ENCODE assay signal across 14 cellular contexts in genomic region chr1:54927475-54928240, GRCh38. TPM values are rescaled to one million over a fixed set of nuclear protein-coding genes. Genes with fewer than 3 reads are reported as not detected.
DNase-seq lines count a peak whose midpoint lies in the region; ATAC-seq, FAIRE-seq and TF ChIP-seq lines count a peak whose summit lies in the region.
"Had no signal": no experiment of that assay in that cellular context is flagged by ENCODE, and none has a peak within 500 bp of the region (broad histone marks: within the 10 kb centered on the region; RNA-seq: fewer than 3 reads in every experiment).

No MANE protein-coding gene starts in this region.

- 53% methylated on average over 8 of the region's 8 CpGs for WGBS in HepG2 (ENCODE audit: low lambda C conversion rate)

- no peaks in the 10 kb centered on the region for H3K36me3 ChIP-seq in HepG2 (replicated peaks in 1 of 2; ENCODE audit: control insufficient read depth in 1 of 2, insufficient read depth in 2 of 2, low read length in 2 of 2)
- H3K36me3 ChIP-seq: BLaER1 treated with 17β-estradiol and CSF1 and Interleukin-3, amounts not matched to agents 10 nM and 100 nM; pancreas had no signal

- no peaks in the 10 kb centered on the region for H3K27me3 ChIP-seq in HepG2 (ENCODE audit: control insufficient read depth in 1 of 2, insufficient read depth in 2 of 2, low read length in 2 of 2)
- H3K27me3 ChIP-seq: BLaER1 treated with 17β-estradiol and CSF1 and Interleukin-3, amounts not matched to agents 10 nM and 100 nM; pancreas had no signal

- ATAC-seq in esophagus mucosa: peak; percentile 32
- no peak for ATAC-seq in HepG2
- no peak for ATAC-seq in GM19452 (IDR thresholded peaks at IDR 0.05; ENCODE audit: unreplicated experiment)
- ATAC-seq: HCT116 had no signal

- no peak overlapping the region for H3K4me3 ChIP-seq in HepG2 (replicated peaks in 1 of 3; ENCODE audit: insufficient read depth in 1 of 3, low read depth in 2 of 3, low read length in 3 of 3)
- H3K4me3 ChIP-seq: BLaER1 treated with 17β-estradiol and CSF1 and Interleukin-3, amounts not matched to agents 10 nM and 100 nM; pancreas had no signal

- 0 out of 2 replicates have a peak overlapping the region, but pooled peaks have one; percentile 2 for H3K9ac ChIP-seq in HepG2 (ENCODE audit: insufficient read depth, low read depth, low read length)
- H3K9ac ChIP-seq: BLaER1 treated with 17β-estradiol and CSF1 and Interleukin-3, amounts not matched to agents 10 nM and 100 nM had no signal

- no peak for TF ChIP-seq EP300 in HepG2 (IDR thresholded peaks at IDR 0.05; ENCODE audit: low read depth in 2 of 2, low read length in 2 of 2)
- TF ChIP-seq EP300 in HepG2 (CRISPR knock-in tag; IDR thresholded peaks at IDR 0.05; ENCODE audit: borderline replicate concordance): no peak

- no peak for TF ChIP-seq CTCF in HepG2 (CRISPR knock-in tag; IDR thresholded peaks at IDR 0.05)
- TF ChIP-seq CTCF in GM13976 (IDR thresholded peaks at IDR 0.05; ENCODE audit: borderline replicate concordance, control extremely low read depth, extremely low read depth, insufficient read depth, missing control alignments): no peak

- DNase-seq in COLO829 (ENCODE audit: low spot score): peak; percentile 50
- peak; percentile 71 for DNase-seq in RPMI8226
- DNase-seq in HepG2 (ENCODE audit: low spot score): no peak
- no peak for DNase-seq in GM13976 (ENCODE audit: low spot score)
- DNase-seq in posterior cingulate gyrus: no peak
- DNase-seq in LoVo (ENCODE audit: low spot score): no peak
- DNase-seq: activated CD4-positive, alpha-beta memory T cell treated with anti-CD3 and anti-CD28 coated beads, Interleukin-2, amount 10 ng/mL, durations not matched to agents 7 days and 5 days; activated naive CD8-positive, alpha-beta T cell treated with anti-CD3 and anti-CD28 coated beads, Interleukin-2, amount 10 ng/mL, durations not matched to agents 7 days and 5 days; pancreas had no signal

- no peak for FAIRE-seq in HepG2 (lab: Jason Lieb, UNC)
- FAIRE-seq: pancreas had no signal

- no peaks in the 10 kb centered on the region for H3K9me3 ChIP-seq in HepG2 (ENCODE audit: low read length)
- H3K9me3 ChIP-seq: pancreas had no signal

- peak overlapping the region; percentile 46 for H3K4me2 ChIP-seq in HepG2 (ENCODE audit: low read depth, low read length)

- peaks cover 50% of the 10 kb centered on the region for H3K4me1 ChIP-seq in HepG2 (ENCODE audit: insufficient read depth, low read length)
- H3K4me1 ChIP-seq: pancreas had no signal

- no peak for TF ChIP-seq POLR2A in HepG2 (IDR thresholded peaks at IDR 0.05; ENCODE audit: insufficient read depth in 1 of 2, low read depth in 2 of 2, low read length in 2 of 2)

- no TSS peak for BruUV-seq in HepG2 (replicated peaks; lab: Mats Ljungman, UMichigan)

- intact Hi-C loops in HepG2 (cut with micrococcal nuclease; ENCODE audit: unreplicated experiment) (no loop called here), posterior cingulate gyrus (cut with DNase I) (no loop called here)

- no peaks in the 10 kb centered on the region for H4K20me1 ChIP-seq in HepG2 (ENCODE audit: insufficient read depth, low read length)
- H4K20me1 ChIP-seq: BLaER1 treated with 17β-estradiol and CSF1 and Interleukin-3, amounts not matched to agents 10 nM and 100 nM had no signal

- TF ChIP-seq RAD21 in HepG2 (CRISPR knock-in tag; IDR thresholded peaks at IDR 0.05): no peak

- CTCF ChIA-PET in HepG2 (lab: Yijun Ruan, JAX; ENCODE audit: low intra/inter-chr PET ratio, low total read pairs): no interaction called here

- POLR2A ChIA-PET in HepG2 (lab: Yijun Ruan, JAX): interaction anchor here (1.2 to 4.1 kb wide), 3 partner anchors 40 to 44 kb away, joined by 3 to 17 read pairs (median 4); partner anchors contain the start of gene DHCR24

- H3K79me2 ChIP-seq in HepG2 (ENCODE audit: insufficient read depth, low read length): no peaks in the 10 kb centered on the region

- H3K27ac ChIP-seq in HepG2 (ENCODE audit: extremely low read length, insufficient read depth, low read length): no peak overlapping the region
- H3K27ac ChIP-seq: BLaER1 treated with 17β-estradiol and CSF1 and Interleukin-3, amounts not matched to agents 10 nM and 100 nM; pancreas had no signal

- in situ Hi-C loops in HepG2 (cut with HindIII; ENCODE audit: extremely low pct_ligation_motif_present, low pct_unique_long_range_greater_than_20kb) (no loop called here), GM13976 (cut with MboI; ENCODE audit: low sequenced_read_pairs, unreplicated experiment) (no loop called here)

- no peak overlapping the region for H2AFZ ChIP-seq in HepG2 (ENCODE audit: low read length)

RNA-seq across cellular contexts. Expression of gene DHCR24, which starts 40.7 kb away (rescaled TPM):
- 530 TPM for total RNA-seq in esophagus mucosa
- total RNA-seq in HepG2 (2016; rRNA removed; fragmentation: Illumina TruSeq; extraction: Trizol): 250 and 448 TPM in 2 replicates
- total RNA-seq in HepG2 (2016; cell fraction: cytosol; rRNA removed; fragmentation: Illumina TruSeq; extraction: Trizol; ENCODE audit: low read depth): 49.9 and 51.0 TPM in 2 replicates
- total RNA-seq in HepG2 (2016; cell fraction: insoluble cytoplasmic fraction; rRNA removed; fragmentation: Illumina TruSeq; extraction: Trizol): 228 and 439 TPM in 2 replicates
- total RNA-seq in HepG2 (2016; cell fraction: membrane; rRNA removed; fragmentation: Illumina TruSeq; extraction: Trizol): 153 and 157 TPM in 2 replicates
- total RNA-seq in HepG2 (2016; cell fraction: nucleus; rRNA removed; fragmentation: Illumina TruSeq; extraction: Trizol): 410 and 468 TPM in 2 replicates
- polyA plus RNA-seq in HepG2 (2011; rRNA removed): 374 and 484 TPM in 2 replicates
- 348 and 453 TPM in 2 replicates for polyA plus RNA-seq in HepG2 (2011; cell fraction: cytosol; rRNA removed)
- 376 and 486 TPM in 2 replicates for polyA plus RNA-seq in HepG2 (2011; cell fraction: nucleus; rRNA removed)
- 453 and 672 TPM in 2 replicates for polyA plus RNA-seq in HepG2 (2012)
- 36.9 and 39.3 TPM in 2 replicates for polyA plus RNA-seq in HepG2 (2016; cell fraction: cytosol; fragmentation: Illumina TruSeq; extraction: Trizol; ENCODE audit: low read depth)
- 202 and 215 TPM in 2 replicates for polyA plus RNA-seq in HepG2 (2016; cell fraction: insoluble cytoplasmic fraction; fragmentation: Illumina TruSeq; extraction: Trizol; ENCODE audit: low read depth)
- polyA plus RNA-seq in HepG2 (2016; cell fraction: membrane; fragmentation: Illumina TruSeq; extraction: Trizol; ENCODE audit: low read depth): 86.7 and 89.8 TPM in 2 replicates
- polyA plus RNA-seq in HepG2 (2016; cell fraction: nucleus; fragmentation: Illumina TruSeq; extraction: Trizol; ENCODE audit: insufficient read depth, low read depth): 516 and 527 TPM in 2 replicates
- polyA minus RNA-seq in HepG2 (2011; rRNA and poly(A)+ RNA removed; ENCODE audit: low replicate concordance): 777 and 2,246 TPM in 2 replicates
- 316 and 502 TPM in 2 replicates for polyA minus RNA-seq in HepG2 (2011; cell fraction: cytosol; rRNA and poly(A)+ RNA removed)
- 197 and 218 TPM in 2 replicates for polyA minus RNA-seq in HepG2 (2011; cell fraction: nucleus; rRNA and poly(A)+ RNA removed)

RNA-seq across cellular contexts. Expression of gene TMEM61, which starts 52.8 kb away (rescaled TPM):
- total RNA-seq in esophagus mucosa: 1.4 TPM
- total RNA-seq in HepG2 (2016; rRNA removed; fragmentation: Illumina TruSeq; extraction: Trizol): not detected in 2 replicates
- total RNA-seq in HepG2 (2016; cell fraction: cytosol; rRNA removed; fragmentation: Illumina TruSeq; extraction: Trizol; ENCODE audit: low read depth): not detected in 2 replicates
- total RNA-seq in HepG2 (2016; cell fraction: insoluble cytoplasmic fraction; rRNA removed; fragmentation: Illumina TruSeq; extraction: Trizol): not detected in 2 replicates
- total RNA-seq in HepG2 (2016; cell fraction: membrane; rRNA removed; fragmentation: Illumina TruSeq; extraction: Trizol): not detected in 2 replicates
- total RNA-seq in HepG2 (2016; cell fraction: nucleus; rRNA removed; fragmentation: Illumina TruSeq; extraction: Trizol): not detected in 2 replicates
- not detected in 2 replicates for polyA plus RNA-seq in HepG2 (2011; rRNA removed)
- polyA plus RNA-seq in HepG2 (2011; cell fraction: cytosol; rRNA removed): 0.04 TPM in 1 of 2 replicates, not detected in the other
- not detected in 2 replicates for polyA plus RNA-seq in HepG2 (2011; cell fraction: nucleus; rRNA removed)
- polyA plus RNA-seq in HepG2 (2012): not detected in 2 replicates
- not detected in 2 replicates for polyA plus RNA-seq in HepG2 (2016; cell fraction: cytosol; fragmentation: Illumina TruSeq; extraction: Trizol; ENCODE audit: low read depth)
- polyA plus RNA-seq in HepG2 (2016; cell fraction: insoluble cytoplasmic fraction; fragmentation: Illumina TruSeq; extraction: Trizol; ENCODE audit: low read depth): not detected in 2 replicates
- polyA plus RNA-seq in HepG2 (2016; cell fraction: membrane; fragmentation: Illumina TruSeq; extraction: Trizol; ENCODE audit: low read depth): not detected in 2 replicates
- polyA plus RNA-seq in HepG2 (2016; cell fraction: nucleus; fragmentation: Illumina TruSeq; extraction: Trizol; ENCODE audit: insufficient read depth, low read depth): not detected in 2 replicates
- not detected in 2 replicates for polyA minus RNA-seq in HepG2 (2011; rRNA and poly(A)+ RNA removed; ENCODE audit: low replicate concordance)
- polyA minus RNA-seq in HepG2 (2011; cell fraction: cytosol; rRNA and poly(A)+ RNA removed): not detected in 2 replicates
- not detected in 2 replicates for polyA minus RNA-seq in HepG2 (2011; cell fraction: nucleus; rRNA and poly(A)+ RNA removed)
- total RNA-seq: activated CD4-positive, alpha-beta memory T cell treated with anti-CD3 and anti-CD28 coated beads, Interleukin-2, amount 10 ng/mL, durations not matched to agents 7 days and 5 days; activated naive CD8-positive, alpha-beta T cell treated with anti-CD3 and anti-CD28 coated beads, Interleukin-2, amount 10 ng/mL, durations not matched to agents 7 days and 5 days; liver had no signal
- polyA plus RNA-seq: liver had no signal

Comparison
In these comparisons a context has a peak if more than half of its experiments do, and no peak if none do; other contexts are left out.
1. DNase-seq: peak in COLO829 (single experiment) and RPMI8226 (single experiment); none in HepG2 (single experiment), GM13976 (single experiment), posterior cingulate gyrus (0 of 10) and LoVo (single experiment).